Comparison of ENCODE assay signal across 22 cellular contexts in genomic region chr1:46492269-46492853, GRCh38. TPM values are rescaled to one million over a fixed set of nuclear protein-coding genes. Genes with fewer than 3 reads are reported as not detected.
"Had no signal": no experiment of that assay in that cellular context is flagged by ENCODE, and none has a peak within 500 bp of the region (broad histone marks: within the 10 kb centered on the region; RNA-seq: fewer than 3 reads in every experiment).

No MANE protein-coding gene starts in this region.

- H3K36me3 Mint-ChIP-seq: activated CD4-positive, alpha-beta memory T cell treated with anti-CD3 and anti-CD28 coated beads for 36 hours; activated naive CD4-positive, alpha-beta T cell treated with anti-CD3 and anti-CD28 coated beads, Interleukin-2, amount 50 U/mL, for 24 hours had no signal

- H3K4me3 ChIP-seq: body of pancreas, heart left ventricle, left ventricle myocardium inferior, mucosa of descending colon had no signal

- ATAC-seq: body of pancreas; heart left ventricle; mucosa of descending colon; naive thymus-derived CD4-positive, alpha-beta T cell had no signal

- H3K27ac ChIP-seq: body of pancreas, heart left ventricle, left ventricle myocardium inferior, neutrophil had no signal

- H3K9me3 ChIP-seq: body of pancreas, heart left ventricle, left ventricle myocardium inferior, mucosa of descending colon, neutrophil had no signal

- H3K36me3 ChIP-seq: heart left ventricle, left ventricle myocardium inferior, neutrophil had no signal

- H3K27ac Mint-ChIP-seq: activated CD4-positive, alpha-beta memory T cell treated with anti-CD3 and anti-CD28 coated beads for 36 hours; activated naive CD4-positive, alpha-beta T cell treated with anti-CD3 and anti-CD28 coated beads, Interleukin-2, amount 50 U/mL, for 24 hours; activated T-cell treated with anti-CD3 and anti-CD28 coated beads, Interleukin-2, amount 50 U/mL, for 24 hours; dendritic cell treated with granulocyte-macrophage colony-stimulating factor and Interleukin-4, amounts not matched to agents 40 ng/mL and 50 ng/mL, for 4 days; naive thymus-derived CD4-positive, alpha-beta T cell had no signal

- H3K9me3 Mint-ChIP-seq: activated CD4-positive, alpha-beta memory T cell treated with anti-CD3 and anti-CD28 coated beads for 36 hours; activated naive CD4-positive, alpha-beta T cell treated with anti-CD3 and anti-CD28 coated beads, Interleukin-2, amount 50 U/mL, for 24 hours; activated T-cell treated with anti-CD3 and anti-CD28 coated beads, Interleukin-2, amount 50 U/mL, for 24 hours; central memory CD8-positive, alpha-beta T cell; dendritic cell treated with granulocyte-macrophage colony-stimulating factor and Interleukin-4, amounts not matched to agents 40 ng/mL and 50 ng/mL, for 4 days had no signal

- H3K4me3 Mint-ChIP-seq: activated CD4-positive, alpha-beta memory T cell treated with anti-CD3 and anti-CD28 coated beads for 36 hours; activated naive CD4-positive, alpha-beta T cell treated with anti-CD3 and anti-CD28 coated beads, Interleukin-2, amount 50 U/mL, for 24 hours; activated T-cell treated with anti-CD3 and anti-CD28 coated beads, Interleukin-2, amount 50 U/mL, for 24 hours; central memory CD8-positive, alpha-beta T cell; dendritic cell treated with granulocyte-macrophage colony-stimulating factor and Interleukin-4, amounts not matched to agents 40 ng/mL and 50 ng/mL, for 4 days had no signal

- DNase-seq: activated CD4-positive, alpha-beta memory T cell treated with anti-CD3 and anti-CD28 coated beads for 36 hours; activated effector memory CD4-positive, alpha-beta T cell treated with anti-CD3 and anti-CD28 coated beads, Interleukin-2, amount 50 U/mL, for 16 hours; activated T-cell treated with anti-CD3 and anti-CD28 coated beads, Interleukin-2, amount 50 U/mL, for 24 hours; amniotic stem cell; body of pancreas; left ventricle myocardium inferior; mucosa of descending colon; retina; stimulated activated CD4-positive, alpha-beta T cell treated with anti-CD3 and anti-CD28 coated beads, Interleukin-4, amount 100 ng/mL, for 1 hour; stimulated activated naive CD4-positive, alpha-beta T cell; SW 1271; trophoblast cell had no signal

RNA-seq across cellular contexts. Expression of gene DMBX1, which starts 2.7 kb away (rescaled TPM):
- total RNA-seq: body of pancreas; epithelial cell of proximal tubule; frontal cortex; heart left ventricle; left ventricle myocardium inferior; mucosa of descending colon; naive thymus-derived CD4-positive, alpha-beta T cell had no signal
- polyA plus RNA-seq: heart left ventricle; keratinocyte; naive thymus-derived CD4-positive, alpha-beta T cell had no signal

RNA-seq across cellular contexts. Expression of gene KNCN, which starts 59.1 kb away (rescaled TPM):
- total RNA-seq: activated CD4-positive, alpha-beta memory T cell treated with anti-CD3 and anti-CD28 coated beads for 36 hours; body of pancreas; epithelial cell of proximal tubule; heart left ventricle; left ventricle myocardium inferior; mucosa of descending colon; naive thymus-derived CD4-positive, alpha-beta T cell; SK-MEL-5 had no signal
- polyA plus RNA-seq: heart left ventricle; keratinocyte; naive thymus-derived CD4-positive, alpha-beta T cell had no signal
